8 cellular contexts compared by ENCODE assay signal in the genomic region with DNA sequence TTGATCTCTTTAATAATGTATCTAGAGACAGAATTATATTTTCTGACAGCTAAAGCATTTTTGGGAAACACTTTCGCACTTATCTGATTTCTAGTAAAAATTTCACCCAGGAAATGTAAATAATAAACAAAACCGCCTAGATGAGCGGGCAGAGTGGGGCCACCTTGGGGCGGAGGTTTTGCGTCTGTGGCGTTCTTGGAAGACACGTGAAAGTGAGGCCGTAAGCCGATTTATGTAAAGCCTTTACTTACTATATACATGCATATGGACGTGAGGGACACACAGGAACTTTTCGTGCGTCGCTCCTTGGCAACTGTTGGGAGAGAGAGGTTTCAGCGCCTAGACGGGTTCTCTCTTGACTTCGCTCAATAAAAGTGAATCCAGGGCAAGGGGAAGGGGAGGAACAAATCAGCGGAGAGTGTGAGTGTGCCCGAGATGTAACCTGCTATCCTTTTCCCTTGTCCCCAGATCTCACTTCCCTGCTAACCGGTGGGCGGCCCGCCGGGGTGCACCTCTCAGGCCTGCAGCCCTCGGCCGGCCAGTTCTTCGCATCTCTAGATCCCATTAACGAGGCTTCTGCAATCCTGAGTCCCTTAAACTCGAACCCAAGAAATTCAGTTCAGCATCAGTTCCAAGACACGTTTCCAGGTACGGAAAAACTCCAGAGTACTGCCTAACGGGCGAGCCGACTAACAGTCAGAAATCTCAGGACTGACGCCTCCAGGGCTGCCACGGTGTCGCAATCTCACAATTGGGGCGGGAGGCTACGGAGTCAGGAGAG. TPM values are rescaled to one million over a fixed set of nuclear protein-coding genes. Genes with fewer than 3 reads are reported as not detected.
A peak's percentile ranks its signal among the peaks of the same experiment; 100 is the strongest.
DNase-seq lines count a peak whose midpoint lies in the region; ATAC-seq and TF ChIP-seq lines count a peak whose summit lies in the region.
"Had no signal": no experiment of that assay in that cellular context is flagged by ENCODE, and none has a peak within 500 bp of the region (broad histone marks: within the 10 kb centered on the region; RNA-seq: fewer than 3 reads in every experiment).

No MANE protein-coding gene starts in this region.

- DNase-seq in HEK293T (ENCODE audit: extremely low spot score) (peak; percentile 39), NCI-H226 (no peak)

- no peak overlapping the region for H3K9ac ChIP-seq in parathyroid adenoma

- H3K36me3 ChIP-seq in gastroesophageal sphincter: peaks cover 0 to 42% of the 10 kb centered on the region in 2 donors
- no peaks in the 10 kb centered on the region for H3K36me3 ChIP-seq in parathyroid adenoma (ENCODE audit: control insufficient read depth, insufficient read depth, low read length)

- H2AFZ ChIP-seq in parathyroid adenoma: no peak overlapping the region

- H3K27ac ChIP-seq in VCaP: peak overlapping the region; percentile 66; the same call in 1 of the 2 replicates
- H3K27ac ChIP-seq in gastroesophageal sphincter: peak overlapping the region in 3 of 4 donors; percentile 96 to 98 (median 96)
- H3K27ac ChIP-seq in parathyroid adenoma: peak overlapping the region; percentile 68
- H3K27ac ChIP-seq: SK-N-MC had no signal

- ATAC-seq in gastroesophageal sphincter (no peak), HG03135 (IDR thresholded peaks at IDR 0.05; ENCODE audit: unreplicated experiment) (no peak), HG03520 (IDR thresholded peaks at IDR 0.05; ENCODE audit: unreplicated experiment) (no peak)

- no peak for TF ChIP-seq EP300 in gastroesophageal sphincter (IDR thresholded peaks at IDR 0.05)

- H3K4me3 ChIP-seq in gastroesophageal sphincter: peak overlapping the region; percentile 81 to 97
- H3K4me3 ChIP-seq in parathyroid adenoma (ENCODE audit: low read depth, low read length): peak overlapping the region; percentile 52

- CTCF ChIA-PET in HEK293T (lab: Yijun Ruan, JAX): no interaction called here

- TF ChIP-seq CTCF in VCaP (conservative IDR thresholded peaks at IDR 0.05) (no peak), gastroesophageal sphincter (IDR thresholded peaks at IDR 0.05) (no peak), parathyroid adenoma (IDR thresholded peaks at IDR 0.05) (no peak)

- H3K9me3 ChIP-seq in gastroesophageal sphincter: no peaks in the 10 kb centered on the region
- H3K9me3 ChIP-seq in parathyroid adenoma (ENCODE audit: control insufficient read depth, low read length): no peaks in the 10 kb centered on the region

- H3K27me3 ChIP-seq in gastroesophageal sphincter (peaks cover 30% of the 10 kb centered on the region), parathyroid adenoma (ENCODE audit: control insufficient read depth, insufficient read depth, low read length) (peaks cover 25% of the 10 kb centered on the region)

- TF ChIP-seq POLR2A in gastroesophageal sphincter (IDR thresholded peaks at IDR 0.05): no peak

- H3K4me1 ChIP-seq in gastroesophageal sphincter (peaks cover 0 to 53% (median 17%) of the 10 kb centered on the region in 3 donors), parathyroid adenoma (peaks cover 2% of the 10 kb centered on the region)

- POLR2A ChIA-PET in HEK293T (lab: Yijun Ruan, JAX): no interaction called here

- peak overlapping the region; percentile 69 for H3K4me2 ChIP-seq in parathyroid adenoma (ENCODE audit: low read length)

- no peaks in the 10 kb centered on the region for H3K79me2 ChIP-seq in parathyroid adenoma

- WGBS in gastroesophageal sphincter (ENCODE audit: low coverage in 1 of 2), 2 donors: 67 to 74% methylated on average over 15 to 17 of the region's 37 CpGs

TF ChIP-seq in HEK293T, 16 proteins besides CTCF, POLR2A, EP300 and RAD21:
- no peak for TF ChIP-seq SP1 (IDR thresholded peaks at IDR 0.05)
- no peak for TF ChIP-seq PKNOX1 (IDR thresholded peaks at IDR 0.05)
- no peak for TF ChIP-seq SUZ12 (IDR thresholded peaks at IDR 0.05)
- no peak for TF ChIP-seq HDGF (IDR thresholded peaks at IDR 0.05; ENCODE audit: borderline replicate concordance)
- 0 out of 2 replicates have a peak, but pooled peaks have one; percentile 9 for TF ChIP-seq L3MBTL2 (conservative IDR thresholded peaks at IDR 0.05)
- TF ChIP-seq BHLHE40 (IDR thresholded peaks at IDR 0.05; ENCODE audit: borderline replicate concordance): no peak
- no peak for TF ChIP-seq FOXK2 (IDR thresholded peaks at IDR 0.05)

RNA-seq across cellular contexts. Expression of gene HLX, which starts 1.7 kb away (rescaled TPM):
- total RNA-seq in gastroesophageal sphincter: 10 to 100 TPM in 3 of 4 donors, 1 to 10 TPM in 1; 7.1 to 18.1 (median 13.5) TPM
